Comparison of ENCODE assay signal across 20 cellular contexts in genomic region chr12:72098622-72099021, GRCh38.
"Had no signal": no experiment of that assay in that cellular context is flagged by ENCODE, and none has a peak within 500 bp of the region (broad histone marks: within the 10 kb centered on the region; RNA-seq: fewer than 3 reads in every experiment).

No MANE protein-coding gene starts in this region.

- H3K4me3 ChIP-seq: breast epithelium, coronary artery, gastroesophageal sphincter, heart left ventricle, sigmoid colon, spleen, transverse colon, vagina had no signal

- H3K4me1 ChIP-seq: breast epithelium, gastroesophageal sphincter, heart left ventricle, spleen, transverse colon, vagina had no signal

- H3K27me3 Mint-ChIP-seq: activated CD4-positive, alpha-beta T cell treated with anti-CD3 and anti-CD28 coated beads, Interleukin-2, amount 10 ng/mL, durations not matched to agents 7 days and 5 days had no signal

- H3K27ac Mint-ChIP-seq: activated CD4-positive, alpha-beta T cell treated with anti-CD3 and anti-CD28 coated beads, Interleukin-2, amount 10 ng/mL, durations not matched to agents 7 days and 5 days; activated naive CD4-positive, alpha-beta T cell treated with anti-CD3 and anti-CD28 coated beads for 36 hours; naive thymus-derived CD4-positive, alpha-beta T cell; T-helper 1 cell treated with Interleukin-12 subunit alpha and Interleukin-12 subunit beta and Interleukin-4 antibody, amounts not matched to agents 30 μg/mL and 1 μg/mL, for 36 hours had no signal

- H3K36me3 ChIP-seq: breast epithelium, gastroesophageal sphincter, heart left ventricle, sigmoid colon, spleen, transverse colon, vagina had no signal

- ATAC-seq: activated CD4-positive, CD25-positive, alpha-beta regulatory T cell treated with anti-CD3 and anti-CD28 coated beads, Interleukin-2, amount 50 U/mL, for 24 hours; activated T-cell treated with anti-CD3 and anti-CD28 coated beads, Interleukin-2, amount 50 U/mL, for 4 hours; gastroesophageal sphincter; heart left ventricle; naive thymus-derived CD4-positive, alpha-beta T cell; stimulated activated naive CD8-positive, alpha-beta T cell treated with anti-CD3 and anti-CD28 coated beads, Interleukin-15, Interleukin-2, amounts not matched to agents 100 U/mL and 50 U/mL, for 24 hours had no signal

- DNase-seq: activated CD4-positive, alpha-beta T cell treated with anti-CD3 and anti-CD28 coated beads, Interleukin-2, amount 10 ng/mL, durations not matched to agents 7 days and 5 days; activated CD8-positive, alpha-beta memory T cell treated with anti-CD3 and anti-CD28 coated beads, Interleukin-2, amount 50 U/mL, for 4 hours; activated naive CD4-positive, alpha-beta T cell treated with anti-CD3 and anti-CD28 coated beads for 36 hours; activated T-cell treated with anti-CD3 and anti-CD28 coated beads, Interleukin-2, amount 50 U/mL, for 4 hours; anterior cingulate cortex; heart left ventricle; kidney glomerular epithelial cell; mesendoderm; naive thymus-derived CD4-positive, alpha-beta T cell; sigmoid colon; spleen; stimulated activated CD8-positive, alpha-beta memory T cell treated with anti-CD3 and anti-CD28 coated beads, Interleukin-4, amount 100 ng/mL, for 48 hours; stimulated activated naive CD8-positive, alpha-beta T cell treated with anti-CD3 and anti-CD28 coated beads, Interleukin-15, Interleukin-2, amounts not matched to agents 100 U/mL and 50 U/mL, for 24 hours; transverse colon had no signal

- H3K9me3 ChIP-seq: sigmoid colon, transverse colon, vagina had no signal

- H3K4me1 Mint-ChIP-seq: activated CD4-positive, alpha-beta T cell treated with anti-CD3 and anti-CD28 coated beads, Interleukin-2, amount 10 ng/mL, durations not matched to agents 7 days and 5 days; naive thymus-derived CD4-positive, alpha-beta T cell had no signal

- H3K27ac ChIP-seq: breast epithelium, coronary artery, gastroesophageal sphincter, heart left ventricle, sigmoid colon, spleen, transverse colon, vagina had no signal

- H3K9me3 Mint-ChIP-seq: activated CD4-positive, alpha-beta T cell treated with anti-CD3 and anti-CD28 coated beads, Interleukin-2, amount 10 ng/mL, durations not matched to agents 7 days and 5 days had no signal

- H3K27me3 ChIP-seq: breast epithelium, gastroesophageal sphincter, sigmoid colon, spleen, transverse colon, vagina had no signal

- H3K4me3 Mint-ChIP-seq: activated CD4-positive, alpha-beta T cell treated with anti-CD3 and anti-CD28 coated beads, Interleukin-2, amount 10 ng/mL, durations not matched to agents 7 days and 5 days; activated naive CD4-positive, alpha-beta T cell treated with anti-CD3 and anti-CD28 coated beads for 36 hours; activated T-cell treated with anti-CD3 and anti-CD28 coated beads, Interleukin-2, amount 50 U/mL, for 4 hours; naive thymus-derived CD4-positive, alpha-beta T cell; T-helper 1 cell treated with Interleukin-12 subunit alpha and Interleukin-12 subunit beta and Interleukin-4 antibody, amounts not matched to agents 30 μg/mL and 1 μg/mL, for 36 hours had no signal
